In the genomic region with DNA sequence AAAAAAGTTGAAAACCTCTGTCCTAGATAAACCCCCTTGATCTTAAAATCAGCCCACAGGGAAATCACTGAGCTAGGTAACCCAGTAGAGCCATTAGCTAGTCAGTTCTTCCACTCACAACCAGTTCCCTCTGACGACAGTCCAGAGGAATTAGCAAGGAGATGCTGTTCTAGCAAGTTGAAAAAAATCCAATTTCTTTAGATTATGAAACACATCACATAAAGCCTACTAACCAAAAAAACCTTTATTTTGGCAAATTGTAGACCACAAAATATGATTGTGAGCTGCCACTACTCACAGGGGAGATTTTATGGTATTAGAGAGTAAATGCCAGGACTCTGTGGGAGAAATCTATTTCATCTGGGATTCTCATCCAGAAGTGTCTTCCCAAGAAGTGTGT, we compare ENCODE assay signal across 26 cellular contexts. TPM values are rescaled to one million over a fixed set of nuclear protein-coding genes. Genes with fewer than 3 reads are reported as not detected.
"Had no signal": no experiment of that assay in that cellular context is flagged by ENCODE, and none has a peak within 500 bp of the region (broad histone marks: within the 10 kb centered on the region; RNA-seq: fewer than 3 reads in every experiment).

No MANE protein-coding gene starts in this region.

- H3K27me3 ChIP-seq: brain microvascular endothelial cell, cardiac muscle cell, Peyer's patch had no signal

- H3K27ac ChIP-seq: brain microvascular endothelial cell, cardiac muscle cell, Peyer's patch had no signal

- H3K4me1 ChIP-seq: Peyer's patch had no signal

- H3K36me3 ChIP-seq: brain microvascular endothelial cell, Peyer's patch had no signal

- ATAC-seq: activated CD8-positive, alpha-beta T cell treated with anti-CD3 and anti-CD28 coated beads, Interleukin-2, amount 10 ng/mL, durations not matched to agents 7 days and 5 days; activated naive CD4-positive, alpha-beta T cell treated with anti-CD3 and anti-CD28 coated beads, Interleukin-2, amount 50 U/mL, for 72 hours; activated naive CD8-positive, alpha-beta T cell treated with anti-CD3 and anti-CD28 coated beads, Interleukin-2, amount 50 U/mL, for 24 hours; T-helper 17 cell; WTC11 had no signal

- DNase-seq: activated CD4-positive, alpha-beta T cell treated with anti-CD3 and anti-CD28 coated beads for 48 hours; activated CD4-positive, alpha-beta T cell treated with anti-CD3 and anti-CD28 coated beads, Interleukin-2, amount 50 U/mL, for 4 hours; activated CD4-positive, CD25-positive, alpha-beta regulatory T cell treated with anti-CD3 and anti-CD28 coated beads, Interleukin-2, amount 50 U/mL, for 72 hours; activated CD8-positive, alpha-beta memory T cell treated with anti-CD3 and anti-CD28 coated beads, Interleukin-2, amount 50 U/mL, for 48 hours; activated CD8-positive, alpha-beta T cell treated with anti-CD3 and anti-CD28 coated beads, Interleukin-2, amount 10 ng/mL, durations not matched to agents 7 days and 5 days; activated naive CD8-positive, alpha-beta T cell treated with anti-CD3 and anti-CD28 coated beads, Interleukin-2, amount 50 U/mL, for 24 hours; activated T-cell treated with anti-CD3 and anti-CD28 coated beads, Interleukin-2, amount 50 U/mL, for 1 hour; amygdala; brain microvascular endothelial cell; cerebellar nuclear complex; Karpas-422; MM.1S; NCI-H1105; NCI-H1436; NCI-H1694 treated with DMSO at 0.1 percent for 48 hours; NCI-H2029 treated with DMSO at 0.1 percent for 48 hours; NCI-H345; NCI-H510A; NCI-H526 treated with DMSO at 0.1 percent for 48 hours; Peyer's patch; SHP77; T-helper 17 cell; T-helper 9 cell had no signal

- H3K4me3 ChIP-seq: cardiac muscle cell, Peyer's patch had no signal

- H3K9me3 ChIP-seq: Peyer's patch had no signal

RNA-seq across cellular contexts. Expression of a gene that starts 22.6 kb away (rescaled TPM):
- total RNA-seq: activated CD8-positive, alpha-beta T cell treated with anti-CD3 and anti-CD28 coated beads, Interleukin-2, amount 10 ng/mL, durations not matched to agents 7 days and 5 days; activated naive CD4-positive, alpha-beta T cell treated with anti-CD3 and anti-CD28 coated beads, Interleukin-2, amount 50 U/mL, for 72 hours; T-helper 17 cell had no signal
